Comparison of ENCODE assay signal across 8 cellular contexts in genomic region chr20:5205348-5206210, GRCh38.
DNase-seq lines count a peak whose midpoint lies in the region; ATAC-seq and TF ChIP-seq lines count a peak whose summit lies in the region.

No MANE protein-coding gene starts in this region.

- no peak overlapping the region for H3K18ac ChIP-seq in mesenchymal stem cell (ENCODE audit: low read depth in 1 of 2, low read length in 2 of 2)

- H4K91ac ChIP-seq in mesenchymal stem cell (ENCODE audit: low read length) = no peak overlapping the region

- no peak overlapping the region for H3K4me3 Mint-ChIP-seq in CD4-positive, alpha-beta T cell
- H3K4me3 Mint-ChIP-seq in activated CD4-positive, alpha-beta memory T cell treated with anti-CD3 and anti-CD28 coated beads, Interleukin-2, amount 10 ng/mL, durations not matched to agents 7 days and 5 days = no peak overlapping the region

- no peaks in the 10 kb centered on the region for H3K79me1 ChIP-seq in mesenchymal stem cell (replicated peaks; ENCODE audit: low read length, poor library complexity, severe bottlenecking)

- H3K9me3 ChIP-seq in CD4-positive, alpha-beta T cell (ENCODE audit: control insufficient read depth, low read length) = no peaks in the 10 kb centered on the region
- no peaks in the 10 kb centered on the region for H3K9me3 ChIP-seq in effector memory CD4-positive, alpha-beta T cell (ENCODE audit: control insufficient read depth, low read length)
- H3K9me3 ChIP-seq in mesenchymal stem cell (ENCODE audit: control insufficient read depth, low read length) = no peaks in the 10 kb centered on the region

- CTCF ChIA-PET in CD4-positive, alpha-beta T cell (lab: Charles Lee) = interaction anchor here (0.6 to 1.8 kb wide), 7 partner anchors 8 to 582 kb away, joined by 3 to 6 read pairs (median 3); no protein-coding TSS in a partner anchor
- CTCF ChIA-PET in activated CD4-positive, alpha-beta memory T cell treated with anti-CD3 and anti-CD28 coated beads, Interleukin-2, amount 10 ng/mL, durations not matched to agents 7 days and 5 days (lab: Charles Lee) = interaction anchor here (0.6 to 12.0 kb wide), 17 partner anchors 9 to 293 kb away, joined by 3 to 109 read pairs (median 4); partner anchors contain the start of gene CDS2

- H2BK5ac ChIP-seq in mesenchymal stem cell (ENCODE audit: low read depth, low read length, poor library complexity, severe bottlenecking) = no peak overlapping the region

- no peak overlapping the region for H2BK12ac ChIP-seq in mesenchymal stem cell (ENCODE audit: low read length in 2 of 2)

- no peaks in the 10 kb centered on the region for H3K9me3 Mint-ChIP-seq in CD4-positive, alpha-beta T cell
- no peaks in the 10 kb centered on the region for H3K9me3 Mint-ChIP-seq in activated CD4-positive, alpha-beta memory T cell treated with anti-CD3 and anti-CD28 coated beads, Interleukin-2, amount 10 ng/mL, durations not matched to agents 7 days and 5 days

- H2AK5ac ChIP-seq in mesenchymal stem cell (ENCODE audit: low read length, severe bottlenecking) = no peak overlapping the region

- peak overlapping the region in 1 of 2 experiments; percentile 1 for H3K14ac ChIP-seq in mesenchymal stem cell (ENCODE audit: low read length in 2 of 2)

- peak; percentile 88 for TF ChIP-seq CTCF in CD4-positive, alpha-beta T cell (IDR thresholded peaks at IDR 0.05)

- peak overlapping the region; percentile 29 for H3K9ac ChIP-seq in mesenchymal stem cell (ENCODE audit: low read length)

- no peak overlapping the region for H2BK15ac ChIP-seq in mesenchymal stem cell (ENCODE audit: low read depth, poor library complexity, severe bottlenecking)

- no peak overlapping the region for H3K4ac ChIP-seq in mesenchymal stem cell (ENCODE audit: low read depth in 1 of 2, low read length in 2 of 2)

- no peak overlapping the region for H3K4me3 ChIP-seq in effector memory CD4-positive, alpha-beta T cell (ENCODE audit: insufficient read depth, low read depth, low read length, poor library complexity, severe bottlenecking)
- no peak overlapping the region for H3K4me3 ChIP-seq in mesenchymal stem cell (ENCODE audit: insufficient read depth in 1 of 2, low read depth in 1 of 2, low read length in 2 of 2)

- H4K8ac ChIP-seq in mesenchymal stem cell (ENCODE audit: low read length) = no peak overlapping the region

- H3K27me3 Mint-ChIP-seq in CD4-positive, alpha-beta T cell = no peaks in the 10 kb centered on the region
- H3K27me3 Mint-ChIP-seq in activated CD4-positive, alpha-beta memory T cell treated with anti-CD3 and anti-CD28 coated beads, Interleukin-2, amount 10 ng/mL, durations not matched to agents 7 days and 5 days = no peaks in the 10 kb centered on the region

- no peaks in the 10 kb centered on the region for H3K36me3 ChIP-seq in effector memory CD4-positive, alpha-beta T cell (ENCODE audit: control insufficient read depth, insufficient read depth, low read length)
- H3K36me3 ChIP-seq in mesenchymal stem cell (ENCODE audit: control insufficient read depth in 1 of 2, insufficient read depth in 2 of 2, low read depth in 1 of 2, low read length in 2 of 2) = peaks cover 0 to 10% of the 10 kb centered on the region in 2 experiments

- no peak overlapping the region for H3K27ac Mint-ChIP-seq in CD4-positive, alpha-beta T cell
- no peak overlapping the region for H3K27ac Mint-ChIP-seq in activated CD4-positive, alpha-beta memory T cell treated with anti-CD3 and anti-CD28 coated beads, Interleukin-2, amount 10 ng/mL, durations not matched to agents 7 days and 5 days

- POLR2A ChIA-PET in CD4-positive, alpha-beta T cell (lab: Charles Lee) = interaction anchor here (0.8 to 2.1 kb wide), 2 partner anchors 15 to 79 kb away, joined by 3 to 6 read pairs; partner anchors contain the start of gene CDS2
- POLR2A ChIA-PET in activated CD4-positive, alpha-beta memory T cell treated with anti-CD3 and anti-CD28 coated beads, Interleukin-2, amount 10 ng/mL, durations not matched to agents 7 days and 5 days (lab: Charles Lee) = no interaction called here

- H3K27me3 ChIP-seq in CD4-positive, alpha-beta T cell (ENCODE audit: control insufficient read depth, insufficient read depth, low read length) = no peaks in the 10 kb centered on the region
- H3K27me3 ChIP-seq in effector memory CD4-positive, alpha-beta T cell (replicated peaks; ENCODE audit: control insufficient read depth, insufficient read depth, low read length, poor library complexity, severe bottlenecking) = no peaks in the 10 kb centered on the region
- H3K27me3 ChIP-seq in mesenchymal stem cell (ENCODE audit: control insufficient read depth in 1 of 2, insufficient read depth in 1 of 2, low read length in 2 of 2) = no peaks in the 10 kb centered on the region

- peak; percentile 100 for ATAC-seq in CD4-positive, alpha-beta T cell (ENCODE audit: poor library complexity)
- ATAC-seq in GM19395 (IDR thresholded peaks at IDR 0.05; ENCODE audit: unreplicated experiment) = peak; percentile 94
- ATAC-seq in HG03520 (IDR thresholded peaks at IDR 0.05; ENCODE audit: unreplicated experiment) = peak; percentile 82

- peaks cover 7% of the 10 kb centered on the region for H3K4me1 Mint-ChIP-seq in CD4-positive, alpha-beta T cell (ENCODE audit: low read depth)
- no peaks in the 10 kb centered on the region for H3K4me1 Mint-ChIP-seq in activated CD4-positive, alpha-beta memory T cell treated with anti-CD3 and anti-CD28 coated beads, Interleukin-2, amount 10 ng/mL, durations not matched to agents 7 days and 5 days

- intact Hi-C loops in CD4-positive, alpha-beta T cell (cut with DNase I, micrococcal nuclease) = loop anchor here in 1 of 2 experiments (2.0 kb wide), 1 partner anchor 243 kb away; no protein-coding TSS in a partner anchor

- H2AFZ ChIP-seq in mesenchymal stem cell (ENCODE audit: low read depth, low read length) = no peak overlapping the region

- no peak overlapping the region for H2BK120ac ChIP-seq in mesenchymal stem cell (ENCODE audit: low read depth, low read length)

- peak; percentile 47 to 70 (median 54) for DNase-seq in CD4-positive, alpha-beta T cell
- DNase-seq in NCI-H82 (lab: John Stamatoyannopoulos, UW) (peak; percentile 92), mesenchymal stem cell (peak; percentile 78)
- DNase-seq in activated CD4-positive, alpha-beta memory T cell treated with anti-CD3 and anti-CD28 coated beads, Interleukin-2, amount 10 ng/mL, durations not matched to agents 7 days and 5 days = peak; percentile 73
- peak; percentile 17 to 40 (median 27) for DNase-seq in effector memory CD4-positive, alpha-beta T cell
- DNase-seq in stimulated activated CD8-positive, alpha-beta memory T cell treated with anti-CD3 and anti-CD28 coated beads, Interleukin-15, amount 100 ng/mL, for 48 hours (ENCODE audit: low read depth in 2 of 2) = peak; percentile 50

- H3K4me1 ChIP-seq in effector memory CD4-positive, alpha-beta T cell (ENCODE audit: control insufficient read depth, insufficient read depth, low read length, poor library complexity, severe bottlenecking) = no peaks in the 10 kb centered on the region
- H3K4me1 ChIP-seq in mesenchymal stem cell (ENCODE audit: control insufficient read depth, insufficient read depth, low read depth, low read length) = peaks cover 5% of the 10 kb centered on the region

- no peak overlapping the region for H3K23ac ChIP-seq in mesenchymal stem cell (ENCODE audit: low read length in 2 of 2)

- no peak overlapping the region for H3K27ac ChIP-seq in CD4-positive, alpha-beta T cell (ENCODE audit: low read depth, low read length)
- H3K27ac ChIP-seq in effector memory CD4-positive, alpha-beta T cell (ENCODE audit: insufficient read depth, low read length, poor library complexity, severe bottlenecking) = no peak overlapping the region
- no peak overlapping the region for H3K27ac ChIP-seq in mesenchymal stem cell (ENCODE audit: low read length, poor library complexity, severe bottlenecking)

- H3K36me3 Mint-ChIP-seq in CD4-positive, alpha-beta T cell (ENCODE audit: low read depth) = peaks cover 6% of the 10 kb centered on the region
- H3K36me3 Mint-ChIP-seq in activated CD4-positive, alpha-beta memory T cell treated with anti-CD3 and anti-CD28 coated beads, Interleukin-2, amount 10 ng/mL, durations not matched to agents 7 days and 5 days (ENCODE audit: low read depth) = no peaks in the 10 kb centered on the region

- no peak overlapping the region for H3K4me2 ChIP-seq in mesenchymal stem cell (ENCODE audit: low read length, poor library complexity, severe bottlenecking)

- 77% methylated on average over 3 of the region's 10 CpGs for WGBS in mesenchymal stem cell

Comparison
In these comparisons a context has a peak if more than half of its experiments do, and no peak if none do; other contexts are left out.
1. DNase-seq: peak in every context shown above with its lines; median percentile 92 in NCI-H82; 78 in mesenchymal stem cell; 73 in activated CD4-positive, alpha-beta memory T cell treated with anti-CD3 and anti-CD28 coated beads, Interleukin-2, amount 10 ng/mL, durations not matched to agents 7 days and 5 days; 54 in CD4-positive, alpha-beta T cell; 50 in stimulated activated CD8-positive, alpha-beta memory T cell treated with anti-CD3 and anti-CD28 coated beads, Interleukin-15, amount 100 ng/mL, for 48 hours; 27 in effector memory CD4-positive, alpha-beta T cell.